In genomic region chrX:48904180-48904579, GRCh38 we compare ENCODE assay signal across 1 cellular context.
TF ChIP-seq lines count a peak whose summit lies in the region.

No MANE protein-coding gene starts in this region.

TF ChIP-seq in A549, 52 proteins besides CTCF, POLR2A, EP300 and RAD21:
- TF ChIP-seq CHD4 (IDR thresholded peaks at IDR 0.05; ENCODE audit: borderline replicate concordance) (no peak), MAX (IDR thresholded peaks at IDR 0.05) (no peak), BHLHE40 (IDR thresholded peaks at IDR 0.05; ENCODE audit: low read depth, low read length) (no peak), HOXB13 (CRISPR knock-in tag; IDR thresholded peaks at IDR 0.05; ENCODE audit: low read depth) (no peak), NFE2L2 (conservative IDR thresholded peaks at IDR 0.05; ENCODE audit: low read length) (no peak), USF2 (IDR thresholded peaks at IDR 0.05) (no peak), CEBPB (IDR thresholded peaks at IDR 0.05) (no peak), ATOH8 (CRISPR knock-in tag; IDR thresholded peaks at IDR 0.05; ENCODE audit: low read depth) (no peak), HEYL (CRISPR knock-in tag; IDR thresholded peaks at IDR 0.05) (no peak), ZSCAN20 (CRISPR knock-in tag; IDR thresholded peaks at IDR 0.05) (no peak), MYC (IDR thresholded peaks at IDR 0.05; ENCODE audit: borderline replicate concordance, low read length) (no peak), RNF2 (IDR thresholded peaks at IDR 0.05; ENCODE audit: borderline replicate concordance, low read depth) (no peak), PBX3 (IDR thresholded peaks at IDR 0.05) (no peak), KDM1A (IDR thresholded peaks at IDR 0.05; ENCODE audit: low read depth) (no peak), NPAS2 (CRISPR knock-in tag; IDR thresholded peaks at IDR 0.05; ENCODE audit: borderline replicate concordance) (no peak), CBX8 (IDR thresholded peaks at IDR 0.05) (no peak), GATA3 (IDR thresholded peaks at IDR 0.05; ENCODE audit: borderline replicate concordance) (no peak), HOXA7 (CRISPR knock-in tag; IDR thresholded peaks at IDR 0.05) (no peak)
- TF ChIP-seq, protein P1, sequence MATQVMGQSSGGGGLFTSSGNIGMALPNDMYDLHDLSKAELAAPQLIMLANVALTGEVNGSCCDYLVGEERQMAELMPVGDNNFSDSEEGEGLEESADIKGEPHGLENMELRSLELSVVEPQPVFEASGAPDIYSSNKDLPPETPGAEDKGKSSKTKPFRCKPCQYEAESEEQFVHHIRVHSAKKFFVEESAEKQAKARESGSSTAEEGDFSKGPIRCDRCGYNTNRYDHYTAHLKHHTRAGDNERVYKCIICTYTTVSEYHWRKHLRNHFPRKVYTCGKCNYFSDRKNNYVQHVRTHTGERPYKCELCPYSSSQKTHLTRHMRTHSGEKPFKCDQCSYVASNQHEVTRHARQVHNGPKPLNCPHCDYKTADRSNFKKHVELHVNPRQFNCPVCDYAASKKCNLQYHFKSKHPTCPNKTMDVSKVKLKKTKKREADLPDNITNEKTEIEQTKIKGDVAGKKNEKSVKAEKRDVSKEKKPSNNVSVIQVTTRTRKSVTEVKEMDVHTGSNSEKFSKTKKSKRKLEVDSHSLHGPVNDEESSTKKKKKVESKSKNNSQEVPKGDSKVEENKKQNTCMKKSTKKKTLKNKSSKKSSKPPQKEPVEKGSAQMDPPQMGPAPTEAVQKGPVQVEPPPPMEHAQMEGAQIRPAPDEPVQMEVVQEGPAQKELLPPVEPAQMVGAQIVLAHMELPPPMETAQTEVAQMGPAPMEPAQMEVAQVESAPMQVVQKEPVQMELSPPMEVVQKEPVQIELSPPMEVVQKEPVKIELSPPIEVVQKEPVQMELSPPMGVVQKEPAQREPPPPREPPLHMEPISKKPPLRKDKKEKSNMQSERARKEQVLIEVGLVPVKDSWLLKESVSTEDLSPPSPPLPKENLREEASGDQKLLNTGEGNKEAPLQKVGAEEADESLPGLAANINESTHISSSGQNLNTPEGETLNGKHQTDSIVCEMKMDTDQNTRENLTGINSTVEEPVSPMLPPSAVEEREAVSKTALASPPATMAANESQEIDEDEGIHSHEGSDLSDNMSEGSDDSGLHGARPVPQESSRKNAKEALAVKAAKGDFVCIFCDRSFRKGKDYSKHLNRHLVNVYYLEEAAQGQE (IDR thresholded peaks at IDR 0.05) = no peak
- TF ChIP-seq, protein P2, sequence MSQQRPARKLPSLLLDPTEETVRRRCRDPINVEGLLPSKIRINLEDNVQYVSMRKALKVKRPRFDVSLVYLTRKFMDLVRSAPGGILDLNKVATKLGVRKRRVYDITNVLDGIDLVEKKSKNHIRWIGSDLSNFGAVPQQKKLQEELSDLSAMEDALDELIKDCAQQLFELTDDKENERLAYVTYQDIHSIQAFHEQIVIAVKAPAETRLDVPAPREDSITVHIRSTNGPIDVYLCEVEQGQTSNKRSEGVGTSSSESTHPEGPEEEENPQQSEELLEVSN (IDR thresholded peaks at IDR 0.05; ENCODE audit: borderline replicate concordance, low read depth) = no peak
